Comparison of ENCODE assay signal across 10 cellular contexts in the genomic region with DNA sequence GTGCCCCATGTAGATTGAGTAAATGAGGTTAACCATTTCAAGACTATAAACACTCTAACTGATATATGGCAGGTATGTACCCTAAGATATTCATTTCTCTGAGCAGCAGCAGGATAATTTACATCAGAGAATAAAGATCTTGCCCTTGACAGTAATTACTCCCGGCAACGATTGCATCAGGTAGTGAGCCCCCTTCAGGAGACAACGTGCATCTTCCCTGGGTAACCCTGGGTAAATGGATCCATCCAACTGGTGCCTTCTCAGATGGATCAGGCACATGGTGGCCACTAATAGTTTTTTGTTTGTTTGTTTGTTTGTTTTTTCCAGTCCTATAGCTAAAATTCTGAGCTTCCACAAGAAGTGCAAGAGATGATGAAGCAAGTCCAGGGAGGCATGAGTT.
DNase-seq lines count a peak whose midpoint lies in the region; ATAC-seq and TF ChIP-seq lines count a peak whose summit lies in the region.
"Had no signal": no experiment of that assay in that cellular context is flagged by ENCODE, and none has a peak within 500 bp of the region (broad histone marks: within the 10 kb centered on the region; RNA-seq: fewer than 3 reads in every experiment).

No MANE protein-coding gene starts in this region.

- H3K36me3 ChIP-seq in A673 (ENCODE audit: insufficient read depth, low read length, poor library complexity, severe bottlenecking): no peaks in the 10 kb centered on the region
- no peaks in the 10 kb centered on the region for H3K36me3 ChIP-seq in spleen

- H3K4me1 ChIP-seq in A673 (ENCODE audit: insufficient read depth, low read length, poor library complexity, severe bottlenecking) (peaks cover 15% of the 10 kb centered on the region), right cardiac atrium (ENCODE audit: control insufficient read depth, insufficient read depth, low read length) (no peaks in the 10 kb centered on the region), spleen (no peaks in the 10 kb centered on the region)

- H3K27ac ChIP-seq in A673 (ENCODE audit: low read depth, low read length, poor library complexity, severe bottlenecking) (no peak overlapping the region), right cardiac atrium (ENCODE audit: low read length) (no peak overlapping the region), spleen (no peak overlapping the region)

- WGBS in right cardiac atrium: 40% methylated on average over 3 of the region's 3 CpGs
- 47 to 60% (median 58%) methylated on average over 3 of the region's 3 CpGs for WGBS in spleen, 5 donors

- DNase-seq in A673 (ENCODE audit: low spot score) (peak; percentile 29), WTC11 (ENCODE audit: low spot score) (peak; percentile 42), right cardiac atrium (no peak), spleen (no peak)
- DNase-seq in effector CD8-positive, alpha-beta T cell (lab: John Stamatoyannopoulos, UW): no peak
- no peak for DNase-seq in activated effector memory CD4-positive, alpha-beta T cell treated with anti-CD3 and anti-CD28 coated beads, Interleukin-2, amount 50 U/mL, for 16 hours
- DNase-seq: activated CD4-positive, alpha-beta T cell treated with anti-CD3 and anti-CD28 coated beads for 1 hour; CD4-positive, alpha-beta memory T cell had no signal

- no TSS peak for BruUV-seq in A673 (replicated peaks; lab: Mats Ljungman, UMichigan)

- CTCF ChIA-PET in A673 (lab: Charles Lee): no interaction called here
- CTCF ChIA-PET in WTC11 (lab: Charles Lee): no interaction called here

- H3K4me1 Mint-ChIP-seq in WTC11: no peaks in the 10 kb centered on the region
- H3K4me1 Mint-ChIP-seq: CD4-positive, alpha-beta memory T cell had no signal

- no peaks in the 10 kb centered on the region for H3K9me3 Mint-ChIP-seq in WTC11

- ATAC-seq in GM18511 (IDR thresholded peaks at IDR 0.05; ENCODE audit: unreplicated experiment) (peak; percentile 52), HG03442 (IDR thresholded peaks at IDR 0.05; ENCODE audit: unreplicated experiment) (peak; percentile 87), WTC11 (peak; percentile 95), right cardiac atrium (no peak)

- H3K4me3 Mint-ChIP-seq in WTC11: no peak overlapping the region
- H3K4me3 Mint-ChIP-seq: CD4-positive, alpha-beta memory T cell had no signal

- H3K4me3 ChIP-seq in A673 (ENCODE audit: low read depth, low read length, poor library complexity, severe bottlenecking): no peak overlapping the region
- H3K4me3 ChIP-seq in right cardiac atrium (ENCODE audit: low read length): no peak overlapping the region
- H3K4me3 ChIP-seq in spleen: no peak overlapping the region

- TF ChIP-seq CTCF in A673 (conservative IDR thresholded peaks at IDR 0.05; ENCODE audit: low read depth, low read length) (peak; percentile 61), WTC11 (IDR thresholded peaks at IDR 0.05) (peak; percentile 39; the same call in 1 of the 2 replicates), spleen (IDR thresholded peaks at IDR 0.05 in 8 of 11, conservative IDR thresholded peaks at IDR 0.05 in 3 of 11) (no peak)

- POLR2A ChIA-PET in A673 (lab: Charles Lee; ENCODE audit: low non-redundant PET): no interaction called here
- POLR2A ChIA-PET in WTC11 (lab: Charles Lee): no interaction called here

- no peak overlapping the region for H3K27ac Mint-ChIP-seq in WTC11
- H3K27ac Mint-ChIP-seq: CD4-positive, alpha-beta memory T cell had no signal

- H3K27me3 ChIP-seq in A673 (replicated peaks; ENCODE audit: insufficient read depth, low read depth, low read length, poor library complexity) (no peaks in the 10 kb centered on the region), right cardiac atrium (ENCODE audit: control insufficient read depth, insufficient read depth) (no peaks in the 10 kb centered on the region), spleen (replicated peaks in 1 of 7) (no peaks in the 10 kb centered on the region)

- intact Hi-C loops in A673 (cut with micrococcal nuclease; ENCODE audit: unreplicated experiment): loop anchor here (5.0 kb wide), 1 partner anchor 197 kb away; no protein-coding TSS in a partner anchor
- intact Hi-C loops in right cardiac atrium (cut with DNase I): no loop called here
- intact Hi-C loops in spleen (cut with DNase I; ENCODE audit: low total_unique reads): no loop called here

- no peaks in the 10 kb centered on the region for H3K9me3 ChIP-seq in A673 (ENCODE audit: low read depth, low read length, poor library complexity, severe bottlenecking)
- peaks cover 2% of the 10 kb centered on the region for H3K9me3 ChIP-seq in right cardiac atrium (ENCODE audit: control insufficient read depth, low read length)
- no peaks in the 10 kb centered on the region for H3K9me3 ChIP-seq in spleen

- no peak for TF ChIP-seq POLR2A in spleen (IDR thresholded peaks at IDR 0.05)

- H3K27me3 Mint-ChIP-seq in WTC11 (ENCODE audit: low read depth): no peaks in the 10 kb centered on the region
- H3K27me3 Mint-ChIP-seq: CD4-positive, alpha-beta memory T cell had no signal

- no peaks in the 10 kb centered on the region for H3K36me3 Mint-ChIP-seq in WTC11
- H3K36me3 Mint-ChIP-seq: CD4-positive, alpha-beta memory T cell had no signal

TF ChIP-seq in WTC11, 78 proteins besides CTCF, POLR2A, EP300 and RAD21:
- no peak for TF ChIP-seq FOXJ3 (CRISPR knock-in tag; IDR thresholded peaks at IDR 0.05; ENCODE audit: borderline replicate concordance)
- TF ChIP-seq, protein P1, sequence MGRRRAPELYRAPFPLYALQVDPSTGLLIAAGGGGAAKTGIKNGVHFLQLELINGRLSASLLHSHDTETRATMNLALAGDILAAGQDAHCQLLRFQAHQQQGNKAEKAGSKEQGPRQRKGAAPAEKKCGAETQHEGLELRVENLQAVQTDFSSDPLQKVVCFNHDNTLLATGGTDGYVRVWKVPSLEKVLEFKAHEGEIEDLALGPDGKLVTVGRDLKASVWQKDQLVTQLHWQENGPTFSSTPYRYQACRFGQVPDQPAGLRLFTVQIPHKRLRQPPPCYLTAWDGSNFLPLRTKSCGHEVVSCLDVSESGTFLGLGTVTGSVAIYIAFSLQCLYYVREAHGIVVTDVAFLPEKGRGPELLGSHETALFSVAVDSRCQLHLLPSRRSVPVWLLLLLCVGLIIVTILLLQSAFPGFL (CRISPR knock-in tag; IDR thresholded peaks at IDR 0.05; ENCODE audit: borderline replicate concordance): no peak
- TF ChIP-seq, protein P2, sequence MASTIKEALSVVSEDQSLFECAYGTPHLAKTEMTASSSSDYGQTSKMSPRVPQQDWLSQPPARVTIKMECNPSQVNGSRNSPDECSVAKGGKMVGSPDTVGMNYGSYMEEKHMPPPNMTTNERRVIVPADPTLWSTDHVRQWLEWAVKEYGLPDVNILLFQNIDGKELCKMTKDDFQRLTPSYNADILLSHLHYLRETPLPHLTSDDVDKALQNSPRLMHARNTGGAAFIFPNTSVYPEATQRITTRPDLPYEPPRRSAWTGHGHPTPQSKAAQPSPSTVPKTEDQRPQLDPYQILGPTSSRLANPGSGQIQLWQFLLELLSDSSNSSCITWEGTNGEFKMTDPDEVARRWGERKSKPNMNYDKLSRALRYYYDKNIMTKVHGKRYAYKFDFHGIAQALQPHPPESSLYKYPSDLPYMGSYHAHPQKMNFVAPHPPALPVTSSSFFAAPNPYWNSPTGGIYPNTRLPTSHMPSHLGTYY (CRISPR knock-in tag; IDR thresholded peaks at IDR 0.05): no peak
- TF ChIP-seq, protein P3, sequence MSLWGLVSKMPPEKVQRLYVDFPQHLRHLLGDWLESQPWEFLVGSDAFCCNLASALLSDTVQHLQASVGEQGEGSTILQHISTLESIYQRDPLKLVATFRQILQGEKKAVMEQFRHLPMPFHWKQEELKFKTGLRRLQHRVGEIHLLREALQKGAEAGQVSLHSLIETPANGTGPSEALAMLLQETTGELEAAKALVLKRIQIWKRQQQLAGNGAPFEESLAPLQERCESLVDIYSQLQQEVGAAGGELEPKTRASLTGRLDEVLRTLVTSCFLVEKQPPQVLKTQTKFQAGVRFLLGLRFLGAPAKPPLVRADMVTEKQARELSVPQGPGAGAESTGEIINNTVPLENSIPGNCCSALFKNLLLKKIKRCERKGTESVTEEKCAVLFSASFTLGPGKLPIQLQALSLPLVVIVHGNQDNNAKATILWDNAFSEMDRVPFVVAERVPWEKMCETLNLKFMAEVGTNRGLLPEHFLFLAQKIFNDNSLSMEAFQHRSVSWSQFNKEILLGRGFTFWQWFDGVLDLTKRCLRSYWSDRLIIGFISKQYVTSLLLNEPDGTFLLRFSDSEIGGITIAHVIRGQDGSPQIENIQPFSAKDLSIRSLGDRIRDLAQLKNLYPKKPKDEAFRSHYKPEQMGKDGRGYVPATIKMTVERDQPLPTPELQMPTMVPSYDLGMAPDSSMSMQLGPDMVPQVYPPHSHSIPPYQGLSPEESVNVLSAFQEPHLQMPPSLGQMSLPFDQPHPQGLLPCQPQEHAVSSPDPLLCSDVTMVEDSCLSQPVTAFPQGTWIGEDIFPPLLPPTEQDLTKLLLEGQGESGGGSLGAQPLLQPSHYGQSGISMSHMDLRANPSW (CRISPR knock-in tag; conservative IDR thresholded peaks at IDR 0.05; ENCODE audit: low read depth): no peak
- TF ChIP-seq, protein P4, sequence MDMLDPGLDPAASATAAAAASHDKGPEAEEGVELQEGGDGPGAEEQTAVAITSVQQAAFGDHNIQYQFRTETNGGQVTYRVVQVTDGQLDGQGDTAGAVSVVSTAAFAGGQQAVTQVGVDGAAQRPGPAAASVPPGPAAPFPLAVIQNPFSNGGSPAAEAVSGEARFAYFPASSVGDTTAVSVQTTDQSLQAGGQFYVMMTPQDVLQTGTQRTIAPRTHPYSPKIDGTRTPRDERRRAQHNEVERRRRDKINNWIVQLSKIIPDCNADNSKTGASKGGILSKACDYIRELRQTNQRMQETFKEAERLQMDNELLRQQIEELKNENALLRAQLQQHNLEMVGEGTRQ (CRISPR knock-in tag; IDR thresholded peaks at IDR 0.05): no peak
- no peak for TF ChIP-seq SP1 (CRISPR knock-in tag; conservative IDR thresholded peaks at IDR 0.05)
- TF ChIP-seq GABPB1 (CRISPR knock-in tag; IDR thresholded peaks at IDR 0.05): peak; percentile 53; the same call in 1 of the 2 replicates
- TF ChIP-seq, protein P5, sequence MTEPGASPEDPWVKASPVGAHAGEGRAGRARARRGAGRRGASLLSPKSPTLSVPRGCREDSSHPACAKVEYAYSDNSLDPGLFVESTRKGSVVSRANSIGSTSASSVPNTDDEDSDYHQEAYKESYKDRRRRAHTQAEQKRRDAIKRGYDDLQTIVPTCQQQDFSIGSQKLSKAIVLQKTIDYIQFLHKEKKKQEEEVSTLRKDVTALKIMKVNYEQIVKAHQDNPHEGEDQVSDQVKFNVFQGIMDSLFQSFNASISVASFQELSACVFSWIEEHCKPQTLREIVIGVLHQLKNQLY (CRISPR knock-in tag; IDR thresholded peaks at IDR 0.05): no peak

Comparison
In these comparisons a context has a peak if more than half of its experiments do, and no peak if none do; other contexts are left out.
1. DNase-seq: peak in A673 (single experiment) and WTC11 (single experiment); none in effector CD8-positive, alpha-beta T cell (single experiment), right cardiac atrium (0 of 3), activated effector memory CD4-positive, alpha-beta T cell treated with anti-CD3 and anti-CD28 coated beads, Interleukin-2, amount 50 U/mL, for 16 hours (single experiment) and spleen (single experiment).
2. CTCF ChIP-seq: peak in A673 (single experiment) and WTC11 (single experiment); none in spleen (0 of 11).
3. ATAC-seq: peak in GM18511 (single experiment), HG03442 (single experiment) and WTC11 (single experiment); none in right cardiac atrium (0 of 2).